In genomic region chr17:74292495-74292894, GRCh38 we compare ENCODE assay signal across 2 cellular contexts.
A peak's percentile ranks its signal among the peaks of the same experiment; 100 is the strongest.
TF ChIP-seq lines count a peak whose summit lies in the region.

No MANE protein-coding gene starts in this region.

TF ChIP-seq in HEK293, 187 proteins besides CTCF, POLR2A, EP300 and RAD21 (continued from another document):
- TF ChIP-seq, protein P1, sequence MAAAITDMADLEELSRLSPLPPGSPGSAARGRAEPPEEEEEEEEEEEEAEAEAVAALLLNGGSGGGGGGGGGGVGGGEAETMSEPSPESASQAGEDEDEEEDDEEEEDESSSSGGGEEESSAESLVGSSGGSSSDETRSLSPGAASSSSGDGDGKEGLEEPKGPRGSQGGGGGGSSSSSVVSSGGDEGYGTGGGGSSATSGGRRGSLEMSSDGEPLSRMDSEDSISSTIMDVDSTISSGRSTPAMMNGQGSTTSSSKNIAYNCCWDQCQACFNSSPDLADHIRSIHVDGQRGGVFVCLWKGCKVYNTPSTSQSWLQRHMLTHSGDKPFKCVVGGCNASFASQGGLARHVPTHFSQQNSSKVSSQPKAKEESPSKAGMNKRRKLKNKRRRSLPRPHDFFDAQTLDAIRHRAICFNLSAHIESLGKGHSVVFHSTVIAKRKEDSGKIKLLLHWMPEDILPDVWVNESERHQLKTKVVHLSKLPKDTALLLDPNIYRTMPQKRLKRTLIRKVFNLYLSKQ (tag by site-specific recombination; IDR thresholded peaks at IDR 0.05; ENCODE audit: borderline replicate concordance): no peak
- no peak for TF ChIP-seq HOXD13 (CRISPR knock-in tag; IDR thresholded peaks at IDR 0.05; ENCODE audit: borderline replicate concordance)
- TF ChIP-seq, protein P2, sequence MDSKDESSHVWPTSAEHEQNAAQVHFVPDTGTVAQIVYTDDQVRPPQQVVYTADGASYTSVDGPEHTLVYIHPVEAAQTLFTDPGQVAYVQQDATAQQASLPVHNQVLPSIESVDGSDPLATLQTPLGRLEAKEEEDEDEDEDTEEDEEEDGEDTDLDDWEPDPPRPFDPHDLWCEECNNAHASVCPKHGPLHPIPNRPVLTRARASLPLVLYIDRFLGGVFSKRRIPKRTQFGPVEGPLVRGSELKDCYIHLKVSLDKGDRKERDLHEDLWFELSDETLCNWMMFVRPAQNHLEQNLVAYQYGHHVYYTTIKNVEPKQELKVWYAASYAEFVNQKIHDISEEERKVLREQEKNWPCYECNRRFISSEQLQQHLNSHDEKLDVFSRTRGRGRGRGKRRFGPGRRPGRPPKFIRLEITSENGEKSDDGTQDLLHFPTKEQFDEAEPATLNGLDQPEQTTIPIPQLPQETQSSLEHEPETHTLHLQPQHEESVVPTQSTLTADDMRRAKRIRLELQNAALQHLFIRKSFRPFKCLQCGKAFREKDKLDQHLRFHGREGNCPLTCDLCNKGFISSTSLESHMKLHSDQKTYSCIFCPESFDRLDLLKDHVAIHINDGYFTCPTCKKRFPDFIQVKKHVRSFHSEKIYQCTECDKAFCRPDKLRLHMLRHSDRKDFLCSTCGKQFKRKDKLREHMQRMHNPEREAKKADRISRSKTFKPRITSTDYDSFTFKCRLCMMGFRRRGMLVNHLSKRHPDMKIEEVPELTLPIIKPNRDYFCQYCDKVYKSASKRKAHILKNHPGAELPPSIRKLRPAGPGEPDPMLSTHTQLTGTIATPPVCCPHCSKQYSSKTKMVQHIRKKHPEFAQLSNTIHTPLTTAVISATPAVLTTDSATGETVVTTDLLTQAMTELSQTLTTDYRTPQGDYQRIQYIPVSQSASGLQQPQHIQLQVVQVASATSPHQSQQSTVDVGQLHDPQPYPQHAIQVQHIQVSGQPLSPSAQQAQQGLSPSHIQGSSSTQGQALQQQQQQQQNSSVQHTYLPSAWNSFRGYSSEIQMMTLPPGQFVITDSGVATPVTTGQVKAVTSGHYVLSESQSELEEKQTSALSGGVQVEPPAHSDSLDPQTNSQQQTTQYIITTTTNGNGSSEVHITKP (tag by site-specific recombination; IDR thresholded peaks at IDR 0.05): peak; percentile 89
TF ChIP-seq in HEK293: peak in this region for 1.

TF ChIP-seq in K562, 482 proteins besides CTCF, POLR2A, EP300 and RAD21 (continued from another document):
- TF ChIP-seq, protein P2 (IDR thresholded peaks at IDR 0.05; ENCODE audit: partially characterized antibody): peak; percentile 19
